Comparison of ENCODE assay signal across 8 cellular contexts in the genomic region with DNA sequence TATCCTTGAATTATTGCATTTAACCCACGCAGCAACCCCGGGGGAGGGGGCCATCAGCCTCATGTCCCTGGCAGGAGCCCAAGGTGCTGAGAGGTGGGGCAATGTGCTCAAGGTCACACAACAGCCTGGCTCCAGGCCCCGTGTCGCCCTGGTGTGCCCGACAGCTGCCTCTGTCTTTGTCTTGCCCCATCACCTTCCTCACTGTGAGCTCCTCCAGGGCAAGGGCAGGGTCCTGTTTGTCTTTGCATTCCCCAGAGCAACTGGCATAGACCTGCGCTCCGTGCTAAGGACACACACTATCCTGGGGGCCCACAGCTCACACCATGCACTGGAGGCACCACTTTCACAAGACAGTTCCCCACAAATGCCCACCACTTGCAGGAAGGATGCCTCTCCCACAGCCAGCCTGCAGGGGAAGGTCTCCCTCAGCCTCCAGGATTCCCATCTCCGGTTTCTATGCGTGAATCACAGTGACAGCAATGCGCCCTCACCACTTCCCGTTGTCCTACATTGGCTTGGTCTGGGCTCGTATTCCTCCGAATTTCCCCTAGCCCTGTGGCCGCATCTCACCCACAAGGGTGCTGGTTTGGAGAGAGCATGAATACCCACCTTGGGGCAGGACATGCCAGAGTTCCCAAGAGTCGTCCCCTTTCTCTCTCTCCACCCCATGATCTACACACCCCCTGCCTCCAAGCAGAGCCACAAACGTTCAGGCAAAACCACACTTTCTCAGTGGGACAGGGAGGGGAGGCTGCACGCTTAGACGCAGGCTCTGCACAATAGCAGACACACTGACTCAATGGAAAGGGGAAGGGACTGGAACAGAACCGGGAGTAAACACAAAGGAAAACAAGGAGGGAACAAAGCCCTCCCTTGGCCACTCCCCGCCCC. TPM values are rescaled to one million over a fixed set of nuclear protein-coding genes. Genes with fewer than 3 reads are reported as not detected.
A peak's percentile ranks its signal among the peaks of the same experiment; 100 is the strongest.
DNase-seq lines count a peak whose midpoint lies in the region; ATAC-seq and TF ChIP-seq lines count a peak whose summit lies in the region.

No MANE protein-coding gene starts in this region.

- H3K27me3 ChIP-seq in brain microvascular endothelial cell (replicated peaks) (no peaks in the 10 kb centered on the region), subcutaneous abdominal adipose tissue (ENCODE audit: control insufficient read depth in 5 of 5, insufficient read depth in 4 of 5, low read length in 5 of 5) (no peaks in the 10 kb centered on the region)

- H3K4me3 ChIP-seq in brain microvascular endothelial cell (ENCODE audit: low read depth, low read length): peak overlapping the region; percentile 44
- peak overlapping the region; percentile 4 to 57 (median 44) for H3K4me3 ChIP-seq in subcutaneous abdominal adipose tissue (ENCODE audit: low read depth in 1 of 5, low read length in 5 of 5)

- H3K27ac ChIP-seq in brain microvascular endothelial cell: peak overlapping the region; percentile 98
- peak overlapping the region; percentile 94 for H3K27ac ChIP-seq in subcutaneous abdominal adipose tissue (ENCODE audit: low read depth, low read length)

- no peak for ATAC-seq in GM18505 (IDR thresholded peaks at IDR 0.05; ENCODE audit: unreplicated experiment)

- peak; percentile 52 for TF ChIP-seq CTCF in brain microvascular endothelial cell (IDR thresholded peaks at IDR 0.05; ENCODE audit: low read depth, low read length, missing control alignments)

- DNase-seq in CD1c-positive myeloid dendritic cell (ENCODE audit: extremely low spot score): peak; percentile 87
- peak; percentile 51 for DNase-seq in MV-4-11 (lab: John Stamatoyannopoulos, UW)
- peak; percentile 85 for DNase-seq in brain microvascular endothelial cell
- peak; percentile 41 for DNase-seq in kidney tubule cell (ENCODE audit: low spot score)
- DNase-seq in NCI-H524 (lab: John Stamatoyannopoulos, UW): no peak
- DNase-seq in cerebellum (ENCODE audit: low spot score): no peak

- no peak for TF ChIP-seq POLR2A in GM18505 (IDR thresholded peaks at IDR 0.05; ENCODE audit: borderline replicate concordance, extremely low read depth, insufficient read depth, insufficient read length)

- in situ Hi-C loops in brain microvascular endothelial cell (cut with HindIII; ENCODE audit: low pct_ligation_motif_present, low sequenced_read_pairs): no loop called here

- H3K9me3 ChIP-seq in subcutaneous abdominal adipose tissue (ENCODE audit: control insufficient read depth in 5 of 5, low read length in 5 of 5): no peaks in the 10 kb centered on the region

- peaks cover 47 to 100% (median 89%) of the 10 kb centered on the region in 5 donors for H3K4me1 ChIP-seq in subcutaneous abdominal adipose tissue (ENCODE audit: control insufficient read depth in 5 of 5, insufficient read depth in 5 of 5, low read length in 5 of 5)

- H3K9ac ChIP-seq in subcutaneous abdominal adipose tissue (ENCODE audit: low read length in 5 of 5): peak overlapping the region in 4 of 5 donors; percentile 10 to 57 (median 42)

- H3K36me3 ChIP-seq in brain microvascular endothelial cell (replicated peaks) (peaks cover 19% of the 10 kb centered on the region), subcutaneous abdominal adipose tissue (ENCODE audit: control insufficient read depth in 5 of 5, insufficient read depth in 5 of 5, low read length in 5 of 5) (no peaks in the 10 kb centered on the region)

RNA-seq across cellular contexts. Expression of gene ITPRIP, which starts 10.3 kb away (rescaled TPM):
- 4.3 TPM for total RNA-seq in cerebellum

RNA-seq across cellular contexts. Expression of gene CFAP58, which starts 25.6 kb away (rescaled TPM):
- 0.45 TPM for total RNA-seq in cerebellum

RNA-seq across cellular contexts. Expression of gene GSTO2, which starts 59.0 kb away (rescaled TPM):
- 2.2 TPM for total RNA-seq in cerebellum

Comparison
In these comparisons a context has a peak if more than half of its experiments do, and no peak if none do; other contexts are left out.
1. DNase-seq: peak in CD1c-positive myeloid dendritic cell (single experiment), MV-4-11 (single experiment), brain microvascular endothelial cell (single experiment) and kidney tubule cell (single experiment); none in NCI-H524 (0 of 2) and cerebellum (single experiment).